ENCODE assay signal across 9 cellular contexts in the genomic region with DNA sequence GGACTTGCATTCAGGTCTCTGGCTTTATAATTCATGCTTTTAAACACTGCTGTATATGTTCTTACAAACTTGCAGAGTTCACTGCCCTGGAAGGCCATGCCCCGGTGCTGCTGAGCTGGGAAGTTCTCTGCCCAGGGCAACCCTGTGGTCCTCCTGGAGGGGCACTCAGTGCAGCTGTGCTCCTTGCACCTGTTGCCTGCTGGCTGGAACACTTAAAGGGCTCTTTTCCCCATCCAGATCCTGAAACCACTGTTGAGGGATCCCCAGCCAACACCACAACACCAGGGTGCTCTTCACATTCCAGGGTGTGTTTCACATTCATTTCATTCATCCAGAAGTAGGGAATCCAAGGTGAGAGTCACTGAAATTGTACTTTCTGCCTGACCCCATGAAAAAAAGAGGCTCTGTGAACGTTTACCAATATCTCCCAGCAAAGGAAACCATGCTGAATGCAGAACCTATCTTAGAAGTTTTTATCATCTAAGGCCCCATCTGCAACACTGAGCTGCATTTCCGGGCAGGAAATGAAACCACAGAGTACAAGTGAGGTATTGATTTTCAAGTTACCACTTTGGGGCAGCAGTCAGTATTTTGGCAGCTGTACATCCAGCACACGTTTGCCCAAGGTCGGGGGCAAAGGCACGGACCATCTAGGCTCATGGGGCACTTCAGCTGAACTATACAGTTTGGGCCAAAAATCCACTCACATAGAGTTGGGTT. TPM values are rescaled to one million over a fixed set of nuclear protein-coding genes. Genes with fewer than 3 reads are reported as not detected.
A peak's percentile ranks its signal among the peaks of the same experiment; 100 is the strongest.
DNase-seq lines count a peak whose midpoint lies in the region; ATAC-seq and TF ChIP-seq lines count a peak whose summit lies in the region.
"Had no signal": no experiment of that assay in that cellular context is flagged by ENCODE, and none has a peak within 500 bp of the region (broad histone marks: within the 10 kb centered on the region; RNA-seq: fewer than 3 reads in every experiment).

No MANE protein-coding gene starts in this region.

- peak; percentile 73 for DNase-seq in NCI-H2107 treated with DMSO at 0.1 percent for 48 hours (lab: John Stamatoyannopoulos, UW; ENCODE audit: unreplicated experiment)
- DNase-seq in activated T-helper 1 cell treated with anti-CD3 and anti-CD28 coated beads, Interleukin-12 subunit alpha, Interleukin-12 subunit beta, Interleukin-2, Interleukin-4 antibody, amounts not matched to agents 30 ng/mL and 10 ng/mL and 1 ng/mL, durations not matched to agents 14 hours and 24 hours and 36 hours (ENCODE audit: low spot score) = peak; percentile 60
- DNase-seq in NCI-H2171 (lab: John Stamatoyannopoulos, UW) = no peak
- DNase-seq in C1 segment of cervical spinal cord (lab: John Stamatoyannopoulos, UW) = no peak
- no peak for DNase-seq in adrenal gland

- H3K36me3 Mint-ChIP-seq in activated T-helper 1 cell treated with anti-CD3 and anti-CD28 coated beads, Interleukin-12 subunit alpha, Interleukin-12 subunit beta, Interleukin-2, Interleukin-4 antibody, amounts not matched to agents 30 ng/mL and 10 ng/mL and 1 ng/mL, durations not matched to agents 14 hours and 24 hours and 36 hours (ENCODE audit: low read depth) = peaks cover 11% of the 10 kb centered on the region

- peak overlapping the region; percentile 98 for H3K27ac Mint-ChIP-seq in activated T-helper 1 cell treated with anti-CD3 and anti-CD28 coated beads, Interleukin-12 subunit alpha, Interleukin-12 subunit beta, Interleukin-2, Interleukin-4 antibody, amounts not matched to agents 30 ng/mL and 10 ng/mL and 1 ng/mL, durations not matched to agents 14 hours and 24 hours and 36 hours

- intact Hi-C loops in activated T-helper 1 cell treated with anti-CD3 and anti-CD28 coated beads, Interleukin-12 subunit alpha, Interleukin-12 subunit beta, Interleukin-2, Interleukin-4 antibody, amounts not matched to agents 30 ng/mL and 10 ng/mL and 1 ng/mL, durations not matched to agents 14 hours and 24 hours and 36 hours (cut with micrococcal nuclease) = loop anchor here (1.0 to 5.0 kb wide), 5 partner anchors 20 to 242 kb away; a partner anchor contains a TSS
- intact Hi-C loops in adrenal gland (cut with DNase I) = no loop called here

- H3K4me1 ChIP-seq in thymus (ENCODE audit: control insufficient read depth, insufficient read depth, low read length) (peaks cover 27% of the 10 kb centered on the region), adrenal gland (replicated peaks in 1 of 2) (peaks cover 0 to 4% of the 10 kb centered on the region in 2 donors)

- H3K27me3 Mint-ChIP-seq in activated T-helper 1 cell treated with anti-CD3 and anti-CD28 coated beads, Interleukin-12 subunit alpha, Interleukin-12 subunit beta, Interleukin-2, Interleukin-4 antibody, amounts not matched to agents 30 ng/mL and 10 ng/mL and 1 ng/mL, durations not matched to agents 14 hours and 24 hours and 36 hours (ENCODE audit: insufficient read depth) = peaks cover 2% of the 10 kb centered on the region

- H3K27me3 ChIP-seq in thymus (ENCODE audit: control insufficient read depth, insufficient read depth) (no peaks in the 10 kb centered on the region), adrenal gland (no peaks in the 10 kb centered on the region)

- H3K4me3 ChIP-seq in thymus (ENCODE audit: low read length) (peak overlapping the region; percentile 19), adrenal gland (no peak overlapping the region)

- 2% methylated on average over 6 of the region's 6 CpGs for WGBS in thymus
- WGBS in adrenal gland, 4 donors = 33 to 48% (median 40%) methylated on average over 6 of the region's 6 CpGs

- H3K4me1 Mint-ChIP-seq in activated T-helper 1 cell treated with anti-CD3 and anti-CD28 coated beads, Interleukin-12 subunit alpha, Interleukin-12 subunit beta, Interleukin-2, Interleukin-4 antibody, amounts not matched to agents 30 ng/mL and 10 ng/mL and 1 ng/mL, durations not matched to agents 14 hours and 24 hours and 36 hours (ENCODE audit: low read depth) = peaks cover 67% of the 10 kb centered on the region

- no peak for TF ChIP-seq POLR2A in adrenal gland (IDR thresholded peaks at IDR 0.05)

- H3K4me3 Mint-ChIP-seq in activated T-helper 1 cell treated with anti-CD3 and anti-CD28 coated beads, Interleukin-12 subunit alpha, Interleukin-12 subunit beta, Interleukin-2, Interleukin-4 antibody, amounts not matched to agents 30 ng/mL and 10 ng/mL and 1 ng/mL, durations not matched to agents 14 hours and 24 hours and 36 hours = peak overlapping the region; percentile 81

- no peaks in the 10 kb centered on the region for H3K36me3 ChIP-seq in thymus (ENCODE audit: control insufficient read depth, insufficient read depth)
- H3K36me3 ChIP-seq in adrenal gland (replicated peaks in 1 of 2) = no peaks in the 10 kb centered on the region

- H3K27ac ChIP-seq in thymus (ENCODE audit: low read depth) (peak overlapping the region; percentile 97), adrenal gland (no peak overlapping the region)
- H3K27ac ChIP-seq: VCaP had no signal

- H3K9me3 ChIP-seq in thymus (ENCODE audit: control insufficient read depth) = no peaks in the 10 kb centered on the region
- no peaks in the 10 kb centered on the region for H3K9me3 ChIP-seq in adrenal gland (replicated peaks in 1 of 3)

- ATAC-seq in GM18907 (IDR thresholded peaks at IDR 0.05; ENCODE audit: unreplicated experiment) = peak; percentile 89
- ATAC-seq in HG02623 (IDR thresholded peaks at IDR 0.05; ENCODE audit: unreplicated experiment) = peak; percentile 76

- H3K9me3 Mint-ChIP-seq in activated T-helper 1 cell treated with anti-CD3 and anti-CD28 coated beads, Interleukin-12 subunit alpha, Interleukin-12 subunit beta, Interleukin-2, Interleukin-4 antibody, amounts not matched to agents 30 ng/mL and 10 ng/mL and 1 ng/mL, durations not matched to agents 14 hours and 24 hours and 36 hours = peaks cover 7% of the 10 kb centered on the region

- TF ChIP-seq CTCF in adrenal gland (IDR thresholded peaks at IDR 0.05) = no peak

RNA-seq across cellular contexts. Expression of a gene that starts 16.4 kb away (rescaled TPM):
- 43.8 and 45.6 TPM in 2 replicates for total RNA-seq in activated T-helper 1 cell treated with anti-CD3 and anti-CD28 coated beads, Interleukin-12 subunit alpha, Interleukin-12 subunit beta, Interleukin-2, Interleukin-4 antibody, amounts not matched to agents 30 ng/mL and 10 ng/mL and 1 ng/mL, durations not matched to agents 14 hours and 24 hours and 36 hours
- polyA plus RNA-seq in thymus = 12.7 TPM
- total RNA-seq in adrenal gland = 10 to 100 TPM in 6 of 8 donors, 1 to 10 TPM in 2; 7.6 to 54.3 (median 21.5) TPM
- 1 to 10 TPM; 5.0 to 9.5 (median 7.4) TPM for polyA plus RNA-seq in adrenal gland

Comparison
In these comparisons a context has a peak if more than half of its experiments do, and no peak if none do; other contexts are left out.
1. DNase-seq: peak in NCI-H2107 treated with DMSO at 0.1 percent for 48 hours (single experiment) and activated T-helper 1 cell treated with anti-CD3 and anti-CD28 coated beads, Interleukin-12 subunit alpha, Interleukin-12 subunit beta, Interleukin-2, Interleukin-4 antibody, amounts not matched to agents 30 ng/mL and 10 ng/mL and 1 ng/mL, durations not matched to agents 14 hours and 24 hours and 36 hours (single experiment); none in NCI-H2171 (single experiment), C1 segment of cervical spinal cord (0 of 14) and adrenal gland (0 of 7).